ENCODE assay signal across 1 cellular context in the genomic region with DNA sequence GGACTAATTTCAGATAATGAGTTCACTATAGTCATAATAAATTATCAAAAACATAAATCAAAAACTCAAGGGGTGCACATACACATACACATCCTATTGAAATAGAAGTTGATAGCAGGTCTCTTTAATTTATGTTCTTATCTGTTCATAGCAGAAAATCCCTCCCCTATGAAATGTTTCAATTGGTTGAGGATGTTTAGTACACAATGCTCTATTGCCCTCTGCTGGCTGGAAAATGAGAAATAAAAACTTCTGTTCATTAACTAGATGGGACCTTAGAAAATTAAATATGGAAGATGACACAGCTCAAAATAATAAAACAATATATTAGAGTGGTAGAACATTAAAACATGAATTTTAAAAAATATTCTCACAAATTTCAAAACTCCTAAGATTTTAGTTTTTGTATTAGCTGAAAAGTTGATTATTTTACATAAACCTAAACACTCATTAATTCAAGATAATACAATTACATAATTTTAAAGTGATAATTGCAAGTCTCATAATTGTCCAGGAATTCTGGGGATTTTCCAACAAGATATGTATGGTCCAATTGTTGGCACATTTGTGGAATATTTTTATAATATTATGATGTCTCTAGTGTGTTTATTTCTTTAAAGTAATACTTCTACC.
TF ChIP-seq lines count a peak whose summit lies in the region.

No MANE protein-coding gene starts in this region.

TF ChIP-seq in WTC11, 78 proteins besides CTCF, POLR2A, EP300 and RAD21 (continued from another document):
- no peak for TF ChIP-seq NR3C1 (CRISPR knock-in tag; conservative IDR thresholded peaks at IDR 0.05; ENCODE audit: low read depth)
- TF ChIP-seq, protein P1, sequence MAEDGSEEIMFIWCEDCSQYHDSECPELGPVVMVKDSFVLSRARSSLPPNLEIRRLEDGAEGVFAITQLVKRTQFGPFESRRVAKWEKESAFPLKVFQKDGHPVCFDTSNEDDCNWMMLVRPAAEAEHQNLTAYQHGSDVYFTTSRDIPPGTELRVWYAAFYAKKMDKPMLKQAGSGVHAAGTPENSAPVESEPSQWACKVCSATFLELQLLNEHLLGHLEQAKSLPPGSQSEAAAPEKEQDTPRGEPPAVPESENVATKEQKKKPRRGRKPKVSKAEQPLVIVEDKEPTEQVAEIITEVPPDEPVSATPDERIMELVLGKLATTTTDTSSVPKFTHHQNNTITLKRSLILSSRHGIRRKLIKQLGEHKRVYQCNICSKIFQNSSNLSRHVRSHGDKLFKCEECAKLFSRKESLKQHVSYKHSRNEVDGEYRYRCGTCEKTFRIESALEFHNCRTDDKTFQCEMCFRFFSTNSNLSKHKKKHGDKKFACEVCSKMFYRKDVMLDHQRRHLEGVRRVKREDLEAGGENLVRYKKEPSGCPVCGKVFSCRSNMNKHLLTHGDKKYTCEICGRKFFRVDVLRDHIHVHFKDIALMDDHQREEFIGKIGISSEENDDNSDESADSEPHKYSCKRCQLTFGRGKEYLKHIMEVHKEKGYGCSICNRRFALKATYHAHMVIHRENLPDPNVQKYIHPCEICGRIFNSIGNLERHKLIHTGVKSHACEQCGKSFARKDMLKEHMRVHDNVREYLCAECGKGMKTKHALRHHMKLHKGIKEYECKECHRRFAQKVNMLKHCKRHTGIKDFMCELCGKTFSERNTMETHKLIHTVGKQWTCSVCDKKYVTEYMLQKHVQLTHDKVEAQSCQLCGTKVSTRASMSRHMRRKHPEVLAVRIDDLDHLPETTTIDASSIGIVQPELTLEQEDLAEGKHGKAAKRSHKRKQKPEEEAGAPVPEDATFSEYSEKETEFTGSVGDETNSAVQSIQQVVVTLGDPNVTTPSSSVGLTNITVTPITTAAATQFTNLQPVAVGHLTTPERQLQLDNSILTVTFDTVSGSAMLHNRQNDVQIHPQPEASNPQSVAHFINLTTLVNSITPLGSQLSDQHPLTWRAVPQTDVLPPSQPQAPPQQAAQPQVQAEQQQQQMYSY (CRISPR knock-in tag; IDR thresholded peaks at IDR 0.05) = no peak
- TF ChIP-seq GRHL2 (CRISPR knock-in tag; IDR thresholded peaks at IDR 0.05; ENCODE audit: insufficient replicate concordance, severe bottlenecking) = no peak
- no peak for TF ChIP-seq IRF2 (CRISPR knock-in tag; IDR thresholded peaks at IDR 0.05; ENCODE audit: borderline replicate concordance, low read depth)
- no peak for TF ChIP-seq RORB (CRISPR knock-in tag; IDR thresholded peaks at IDR 0.05)
- no peak for TF ChIP-seq NFATC4 (CRISPR knock-in tag; IDR thresholded peaks at IDR 0.05)
- TF ChIP-seq, protein P2, sequence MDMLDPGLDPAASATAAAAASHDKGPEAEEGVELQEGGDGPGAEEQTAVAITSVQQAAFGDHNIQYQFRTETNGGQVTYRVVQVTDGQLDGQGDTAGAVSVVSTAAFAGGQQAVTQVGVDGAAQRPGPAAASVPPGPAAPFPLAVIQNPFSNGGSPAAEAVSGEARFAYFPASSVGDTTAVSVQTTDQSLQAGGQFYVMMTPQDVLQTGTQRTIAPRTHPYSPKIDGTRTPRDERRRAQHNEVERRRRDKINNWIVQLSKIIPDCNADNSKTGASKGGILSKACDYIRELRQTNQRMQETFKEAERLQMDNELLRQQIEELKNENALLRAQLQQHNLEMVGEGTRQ (CRISPR knock-in tag; IDR thresholded peaks at IDR 0.05) = no peak
